ENCODE assay signal across 8 cellular contexts in the genomic region with DNA sequence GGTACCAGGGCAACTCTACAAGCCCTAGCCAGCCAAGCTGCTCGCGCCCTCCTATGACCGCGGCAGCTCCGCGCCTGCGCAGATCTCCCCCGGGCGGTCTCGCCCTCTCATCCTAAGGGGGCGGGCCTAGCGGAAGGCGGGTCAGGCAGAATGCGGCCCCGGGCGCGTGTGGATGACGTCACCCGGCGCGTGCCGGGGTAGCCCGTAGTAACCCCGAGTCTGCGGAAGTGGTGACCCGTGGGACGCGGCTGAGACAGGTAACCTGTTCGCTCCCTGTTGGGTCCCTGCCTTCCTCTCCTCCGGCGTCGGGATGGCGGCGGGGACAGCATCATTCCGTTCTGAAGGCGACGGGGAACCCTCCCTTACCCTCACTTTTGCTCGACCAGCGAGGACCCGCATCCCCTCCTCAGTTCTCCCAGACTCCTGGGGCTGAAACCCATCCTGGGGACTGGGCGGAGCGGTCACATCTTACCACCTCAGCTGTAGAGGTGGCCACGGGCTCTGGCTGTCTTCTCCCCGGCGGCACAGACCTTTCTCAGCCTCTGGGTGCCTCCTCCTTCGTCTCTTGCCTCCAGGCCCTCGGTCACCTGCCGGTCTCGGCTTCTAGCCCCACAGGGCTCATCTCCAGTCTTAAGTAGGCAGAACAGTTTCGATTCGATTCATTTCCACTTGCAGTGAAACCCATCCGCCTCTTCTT. TPM values are rescaled to one million over a fixed set of nuclear protein-coding genes. Genes with fewer than 3 reads are reported as not detected.
DNase-seq lines count a peak whose midpoint lies in the region; ATAC-seq and TF ChIP-seq lines count a peak whose summit lies in the region.

TSS of gene AOPEP (plus strand) at position 205 of the 697 bp plus-strand sequence. CDS start 33,085 bp downstream, outside the sequence.

- no peak for TF ChIP-seq CTCF in AG04450 (IDR thresholded peaks at IDR 0.05; ENCODE audit: low read depth, low read length)
- TF ChIP-seq CTCF in WTC11 (IDR thresholded peaks at IDR 0.05), result no peak

- H3K4me3 ChIP-seq in AG04450 (ENCODE audit: low read depth, low read length), result peak within 1 kb of the TSS; percentile 98

- peak within 1 kb of the TSS; percentile 74 for H3K27ac ChIP-seq in AG04450 (ENCODE audit: low read depth, low read length)
- peak within 1 kb of the TSS; percentile 84 for H3K27ac ChIP-seq in caudate nucleus (ENCODE audit: low read depth, low read length)

- CTCF ChIA-PET in AG04450 (lab: Charles Lee) (interaction anchor here (0.5 to 1.4 kb wide), 3 partner anchors 45 to 405 kb away, joined by 3 to 12 read pairs (median 4); no protein-coding TSS in a partner anchor), WTC11 (lab: Charles Lee) (interaction anchor here (0.8 to 1.3 kb wide), 3 partner anchors 46 to 404 kb away, joined by 3 to 4 read pairs (median 4); no protein-coding TSS in a partner anchor)

- no peaks in the 10 kb centered on the region; the same call in 1 of the 2 replicates for H3K9me3 ChIP-seq in AG04450 (ENCODE audit: control insufficient read depth, insufficient read depth, low read length)

- no peaks in the 10 kb centered on the region for H3K27me3 ChIP-seq in AG04450 (ENCODE audit: control insufficient read depth, insufficient read depth, low read length)

- H3K4me3 Mint-ChIP-seq in WTC11 (peak within 1 kb of the TSS; percentile 97), immature natural killer cell (peak within 1 kb of the TSS; percentile 95 to 99 (median 97))

- H3K27ac Mint-ChIP-seq in WTC11 (peak within 1 kb of the TSS; percentile 96), immature natural killer cell (peak within 1 kb of the TSS; percentile 96 to 99 (median 98))

- H3K9me3 Mint-ChIP-seq in WTC11 (peaks cover 6% of the 10 kb centered on the region), immature natural killer cell (no peaks in the 10 kb centered on the region)

- peaks cover 7% of the 10 kb centered on the region; the same call in 1 of the 2 replicates for H3K4me1 Mint-ChIP-seq in WTC11
- peaks cover 15 to 20% of the 10 kb centered on the region in 2 donors for H3K4me1 Mint-ChIP-seq in immature natural killer cell

- H3K36me3 Mint-ChIP-seq in WTC11, result no peaks in the 10 kb centered on the region
- H3K36me3 Mint-ChIP-seq in immature natural killer cell, result peaks cover 0 to 13% (median 0%) of the 10 kb centered on the region in 3 donors

- POLR2A ChIA-PET in AG04450 (lab: Yijun Ruan, JAX) (interaction anchor here (0.6 to 0.7 kb wide), 2 partner anchors 56 to 120 kb away, joined by 3 read pairs; no protein-coding TSS in a partner anchor), WTC11 (lab: Charles Lee) (interaction anchor here (0.6 to 0.9 kb wide), 4 partner anchors 11 to 169 kb away, joined by 3 to 4 read pairs (median 4); no protein-coding TSS in a partner anchor)

- H3K27me3 Mint-ChIP-seq in WTC11 (ENCODE audit: low read depth), result no peaks in the 10 kb centered on the region; the same call in 1 of the 2 replicates
- H3K27me3 Mint-ChIP-seq in immature natural killer cell (ENCODE audit: low read depth in 3 of 3), result peaks cover 8 to 10% (median 9%) of the 10 kb centered on the region in 3 donors

- peak; percentile 96 for ATAC-seq in GM18909 (IDR thresholded peaks at IDR 0.05; ENCODE audit: poor library complexity, unreplicated experiment)
- peak; percentile 97 for ATAC-seq in HG03175 (IDR thresholded peaks at IDR 0.05; ENCODE audit: unreplicated experiment)
- ATAC-seq in WTC11, result peak; percentile 96

- peak; percentile 86 for DNase-seq in AG04450 (ENCODE audit: low read depth, low spot score)
- peak; percentile 90 for DNase-seq in NCI-H226
- DNase-seq in WTC11 (ENCODE audit: low spot score), result peak; percentile 99
- peak; percentile 50 to 97 (median 92) for DNase-seq in caudate nucleus (lab: John Stamatoyannopoulos, UW)
- DNase-seq in immature natural killer cell, result peak; percentile 99
- peak; percentile 79 for DNase-seq in smooth muscle cell of the brain vasculature (ENCODE audit: low read depth, low spot score)

TF ChIP-seq in WTC11, 78 proteins besides CTCF, POLR2A, EP300 and RAD21 (continues in another document):
- TF ChIP-seq MAX (CRISPR knock-in tag; IDR thresholded peaks at IDR 0.05), result peak; percentile 91
- no peak for TF ChIP-seq FOXJ3 (CRISPR knock-in tag; IDR thresholded peaks at IDR 0.05; ENCODE audit: borderline replicate concordance)
- TF ChIP-seq OVOL2 (CRISPR knock-in tag; IDR thresholded peaks at IDR 0.05; ENCODE audit: borderline replicate concordance), result no peak
- TF ChIP-seq, protein P1, sequence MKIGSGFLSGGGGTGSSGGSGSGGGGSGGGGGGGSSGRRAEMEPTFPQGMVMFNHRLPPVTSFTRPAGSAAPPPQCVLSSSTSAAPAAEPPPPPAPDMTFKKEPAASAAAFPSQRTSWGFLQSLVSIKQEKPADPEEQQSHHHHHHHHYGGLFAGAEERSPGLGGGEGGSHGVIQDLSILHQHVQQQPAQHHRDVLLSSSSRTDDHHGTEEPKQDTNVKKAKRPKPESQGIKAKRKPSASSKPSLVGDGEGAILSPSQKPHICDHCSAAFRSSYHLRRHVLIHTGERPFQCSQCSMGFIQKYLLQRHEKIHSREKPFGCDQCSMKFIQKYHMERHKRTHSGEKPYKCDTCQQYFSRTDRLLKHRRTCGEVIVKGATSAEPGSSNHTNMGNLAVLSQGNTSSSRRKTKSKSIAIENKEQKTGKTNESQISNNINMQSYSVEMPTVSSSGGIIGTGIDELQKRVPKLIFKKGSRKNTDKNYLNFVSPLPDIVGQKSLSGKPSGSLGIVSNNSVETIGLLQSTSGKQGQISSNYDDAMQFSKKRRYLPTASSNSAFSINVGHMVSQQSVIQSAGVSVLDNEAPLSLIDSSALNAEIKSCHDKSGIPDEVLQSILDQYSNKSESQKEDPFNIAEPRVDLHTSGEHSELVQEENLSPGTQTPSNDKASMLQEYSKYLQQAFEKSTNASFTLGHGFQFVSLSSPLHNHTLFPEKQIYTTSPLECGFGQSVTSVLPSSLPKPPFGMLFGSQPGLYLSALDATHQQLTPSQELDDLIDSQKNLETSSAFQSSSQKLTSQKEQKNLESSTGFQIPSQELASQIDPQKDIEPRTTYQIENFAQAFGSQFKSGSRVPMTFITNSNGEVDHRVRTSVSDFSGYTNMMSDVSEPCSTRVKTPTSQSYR (CRISPR knock-in tag; IDR thresholded peaks at IDR 0.05), result no peak
- TF ChIP-seq, protein P2, sequence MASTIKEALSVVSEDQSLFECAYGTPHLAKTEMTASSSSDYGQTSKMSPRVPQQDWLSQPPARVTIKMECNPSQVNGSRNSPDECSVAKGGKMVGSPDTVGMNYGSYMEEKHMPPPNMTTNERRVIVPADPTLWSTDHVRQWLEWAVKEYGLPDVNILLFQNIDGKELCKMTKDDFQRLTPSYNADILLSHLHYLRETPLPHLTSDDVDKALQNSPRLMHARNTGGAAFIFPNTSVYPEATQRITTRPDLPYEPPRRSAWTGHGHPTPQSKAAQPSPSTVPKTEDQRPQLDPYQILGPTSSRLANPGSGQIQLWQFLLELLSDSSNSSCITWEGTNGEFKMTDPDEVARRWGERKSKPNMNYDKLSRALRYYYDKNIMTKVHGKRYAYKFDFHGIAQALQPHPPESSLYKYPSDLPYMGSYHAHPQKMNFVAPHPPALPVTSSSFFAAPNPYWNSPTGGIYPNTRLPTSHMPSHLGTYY (CRISPR knock-in tag; IDR thresholded peaks at IDR 0.05), result no peak
- no peak for TF ChIP-seq NFE2L1 (CRISPR knock-in tag; IDR thresholded peaks at IDR 0.05)
- TF ChIP-seq TEAD4 (CRISPR knock-in tag; IDR thresholded peaks at IDR 0.05), result no peak
- peak; percentile 97 for TF ChIP-seq SP1 (CRISPR knock-in tag; conservative IDR thresholded peaks at IDR 0.05)
- peak; percentile 77; the same call in 1 of the 2 replicates for TF ChIP-seq USF1 (CRISPR knock-in tag; IDR thresholded peaks at IDR 0.05)
- TF ChIP-seq FOXK1 (CRISPR knock-in tag; IDR thresholded peaks at IDR 0.05), result peak; percentile 86
- no peak for TF ChIP-seq ZNF121 (CRISPR knock-in tag; IDR thresholded peaks at IDR 0.05)
- TF ChIP-seq ATF1 (CRISPR knock-in tag; IDR thresholded peaks at IDR 0.05), result no peak
- TF ChIP-seq ZNF138 (CRISPR knock-in tag; conservative IDR thresholded peaks at IDR 0.05), result no peak
- TF ChIP-seq ZNF512 (CRISPR knock-in tag; IDR thresholded peaks at IDR 0.05; ENCODE audit: borderline replicate concordance), result no peak
- TF ChIP-seq IRF2 (CRISPR knock-in tag; IDR thresholded peaks at IDR 0.05; ENCODE audit: borderline replicate concordance, low read depth), result no peak
- no peak for TF ChIP-seq ZNF416 (CRISPR knock-in tag; IDR thresholded peaks at IDR 0.05)
- TF ChIP-seq NR3C1 (CRISPR knock-in tag; conservative IDR thresholded peaks at IDR 0.05; ENCODE audit: low read depth), result no peak
- no peak for TF ChIP-seq SMAD3 (CRISPR knock-in tag; IDR thresholded peaks at IDR 0.05; ENCODE audit: borderline replicate concordance)
- TF ChIP-seq ESRRA (CRISPR knock-in tag; IDR thresholded peaks at IDR 0.05; ENCODE audit: borderline replicate concordance), result no peak
- TF ChIP-seq ZNF232 (CRISPR knock-in tag; IDR thresholded peaks at IDR 0.05), result no peak

RNA-seq across cellular contexts. Expression of gene AOPEP, which starts in this region (rescaled TPM):
- polyA plus RNA-seq in AG04450 (2011; rRNA removed) (36.6 and 40.0 TPM in 2 replicates), immature natural killer cell (1 to 10 TPM; 4.1 to 6.5 (median 5.2) TPM)
- polyA minus RNA-seq in AG04450 (2011; rRNA and poly(A)+ RNA removed), result 76.6 and 83.3 TPM in 2 replicates
- 13.1 to 14.4 TPM (median 14.0 TPM) in 3 replicates for total RNA-seq in WTC11 (2021)

Comparison
In these comparisons a context has a peak if more than half of its experiments do, and no peak if none do; other contexts are left out.
1. Peak in every context shown above with its lines: DNase-seq, ATAC-seq, H3K4me3 ChIP-seq and H3K27ac ChIP-seq.